8 cellular contexts compared by ENCODE assay signal in genomic region chr12:49664591-49665146, GRCh38. TPM values are rescaled to one million over a fixed set of nuclear protein-coding genes. Genes with fewer than 3 reads are reported as not detected.
A peak's percentile ranks its signal among the peaks of the same experiment; 100 is the strongest.
DNase-seq lines count a peak whose midpoint lies in the region; ATAC-seq, FAIRE-seq and TF ChIP-seq lines count a peak whose summit lies in the region.

No MANE protein-coding gene starts in this region.

- peaks cover 0 to 11% (median 0%) of the 10 kb centered on the region in 3 donors for H3K4me1 ChIP-seq in pancreas

- no peak for FAIRE-seq in pancreas (lab: Jason Lieb, UNC)

- no peak overlapping the region for H3K4me3 ChIP-seq in pancreas

- no peak overlapping the region for H3K4me3 Mint-ChIP-seq in T-helper 1 cell treated with Interleukin-12 subunit alpha and Interleukin-12 subunit beta and Interleukin-4 antibody, amounts not matched to agents 30 μg/mL and 1 μg/mL, for 36 hours
- H3K4me3 Mint-ChIP-seq in brain (peak overlapping the region in 1 of 5 experiments; percentile 1), progenitor cell of endocrine pancreas (ENCODE audit: low read depth) (no peak overlapping the region)

- H3K27ac ChIP-seq in pancreas, result no peak overlapping the region

- intact Hi-C loops in pancreas (cut with DNase I), result no loop called here

- TF ChIP-seq CTCF in brain (conservative IDR thresholded peaks at IDR 0.05) (no peak), progenitor cell of endocrine pancreas (IDR thresholded peaks at IDR 0.05; ENCODE audit: unreplicated experiment) (no peak), pancreas (IDR thresholded peaks at IDR 0.05) (no peak)

- peak overlapping the region; percentile 53 for H3K27ac Mint-ChIP-seq in T-helper 1 cell treated with Interleukin-12 subunit alpha and Interleukin-12 subunit beta and Interleukin-4 antibody, amounts not matched to agents 30 μg/mL and 1 μg/mL, for 36 hours
- H3K27ac Mint-ChIP-seq in brain (peak overlapping the region in 3 of 5 experiments; percentile 12 to 68 (median 54)), progenitor cell of endocrine pancreas (peak overlapping the region; percentile 11)

- peaks cover 53% of the 10 kb centered on the region for H3K36me3 Mint-ChIP-seq in T-helper 1 cell treated with Interleukin-12 subunit alpha and Interleukin-12 subunit beta and Interleukin-4 antibody, amounts not matched to agents 30 μg/mL and 1 μg/mL, for 36 hours (ENCODE audit: low read depth)
- H3K36me3 Mint-ChIP-seq in brain (peaks cover 8% of the 10 kb centered on the region), progenitor cell of endocrine pancreas (ENCODE audit: insufficient read depth) (peaks cover 3% of the 10 kb centered on the region)

- 79 to 88% methylated on average over 4 of the region's 4 CpGs for whole genome bisulfite sequencing in pancreas, 2 donors

- DNase-seq in T-helper 1 cell (no peak), progenitor cell of endocrine pancreas (ENCODE audit: low spot score, unreplicated experiment) (no peak), D341Med (ENCODE audit: low spot score) (no peak), pancreas (no peak), NCI-H82 treated with DMSO at 0.1 percent for 48 hours (lab: John Stamatoyannopoulos, UW; ENCODE audit: unreplicated experiment) (no peak)

- peaks cover 62% of the 10 kb centered on the region for H3K4me1 Mint-ChIP-seq in T-helper 1 cell treated with Interleukin-12 subunit alpha and Interleukin-12 subunit beta and Interleukin-4 antibody, amounts not matched to agents 30 μg/mL and 1 μg/mL, for 36 hours (ENCODE audit: low read depth)
- peaks cover 34% of the 10 kb centered on the region for H3K4me1 Mint-ChIP-seq in brain
- H3K4me1 Mint-ChIP-seq in progenitor cell of endocrine pancreas (ENCODE audit: low read depth), result no peaks in the 10 kb centered on the region

- no peaks in the 10 kb centered on the region for H3K36me3 ChIP-seq in pancreas

- H3K9me3 Mint-ChIP-seq in T-helper 1 cell treated with Interleukin-12 subunit alpha and Interleukin-12 subunit beta and Interleukin-4 antibody, amounts not matched to agents 30 μg/mL and 1 μg/mL, for 36 hours, result no peaks in the 10 kb centered on the region
- H3K9me3 Mint-ChIP-seq in brain, result no peaks in the 10 kb centered on the region
- no peaks in the 10 kb centered on the region for H3K9me3 Mint-ChIP-seq in progenitor cell of endocrine pancreas (ENCODE audit: low read depth)

- no peaks in the 10 kb centered on the region for H3K27me3 ChIP-seq in pancreas

- H3K27me3 Mint-ChIP-seq in T-helper 1 cell treated with Interleukin-12 subunit alpha and Interleukin-12 subunit beta and Interleukin-4 antibody, amounts not matched to agents 30 μg/mL and 1 μg/mL, for 36 hours (ENCODE audit: low read depth), result no peaks in the 10 kb centered on the region
- H3K27me3 Mint-ChIP-seq in brain (no peaks in the 10 kb centered on the region), progenitor cell of endocrine pancreas (no peaks in the 10 kb centered on the region)

- ATAC-seq in HG03159 (IDR thresholded peaks at IDR 0.05; ENCODE audit: unreplicated experiment), result peak; percentile 61
- ATAC-seq in pancreas, result no peak

- no peaks in the 10 kb centered on the region for H3K9me3 ChIP-seq in pancreas

RNA-seq across cellular contexts. Expression of gene PRPF40B, which starts 41.3 kb away (rescaled TPM):
- polyA plus RNA-seq in brain (ENCODE audit: insufficient read depth, low read depth, low replicate concordance) (15.9 TPM), pancreas (10 to 100 TPM; 44.9 to 58.3 TPM)
- total RNA-seq in progenitor cell of endocrine pancreas (57.4 and 63.4 TPM in 2 replicates), pancreas (10 to 100 TPM; 11.2 to 19.9 (median 13.2) TPM)

RNA-seq across cellular contexts. Expression of gene FMNL3, which starts 42.5 kb away (rescaled TPM):
- 10.1 TPM for polyA plus RNA-seq in brain (ENCODE audit: insufficient read depth, low read depth, low replicate concordance)
- total RNA-seq in progenitor cell of endocrine pancreas, result 10.8 and 11.9 TPM in 2 replicates
- total RNA-seq in pancreas, result 10 to 100 TPM in 1 of 6 donors, 1 to 10 TPM in 5; 1.8 to 13.5 (median 2.7) TPM
- 1 to 10 TPM; 2.9 to 3.1 TPM for polyA plus RNA-seq in pancreas

RNA-seq across cellular contexts. Expression of gene FAM186B, which starts 59.2 kb away (rescaled TPM):
- 0.15 TPM for polyA plus RNA-seq in brain (ENCODE audit: insufficient read depth, low read depth, low replicate concordance)
- total RNA-seq in progenitor cell of endocrine pancreas, result 0.20 and 0.24 TPM in 2 replicates
- 1 to 10 TPM in 2 of 6 donors, under 1 TPM in 4; 0.49 to 1.7 (median 0.83) TPM for total RNA-seq in pancreas
- polyA plus RNA-seq in pancreas, result under 1 TPM; 0.56 to 0.65 TPM
